Comparison of ENCODE assay signal across 4 cellular contexts in the genomic region with DNA sequence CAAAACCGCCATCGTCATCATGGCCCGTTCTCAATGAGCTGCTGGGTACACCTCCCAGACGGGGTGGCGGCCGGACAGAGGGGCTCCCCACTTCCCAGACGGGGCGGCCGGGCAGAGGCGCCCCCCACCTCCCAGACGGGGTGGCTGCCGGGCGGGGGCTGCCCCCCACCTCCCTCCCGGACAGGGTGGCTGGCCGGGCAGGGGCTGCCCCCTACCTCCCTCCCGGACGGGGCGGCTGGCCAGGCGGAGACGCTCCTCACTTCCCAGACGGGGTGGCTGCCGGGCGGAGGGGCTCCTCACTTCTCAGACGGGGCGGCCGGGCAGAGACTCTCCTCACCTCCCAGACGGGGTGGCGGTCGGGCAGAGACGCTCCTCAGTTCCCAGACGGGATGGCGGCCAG. TPM values are rescaled to one million over a fixed set of nuclear protein-coding genes. Genes with fewer than 3 reads are reported as not detected.
DNase-seq lines count a peak whose midpoint lies in the region; FAIRE-seq and TF ChIP-seq lines count a peak whose summit lies in the region.
"Not testable (repeated sequence)": the region's sequence is repeated elsewhere in the genome, so short reads cannot be mapped to it uniquely, and the experiment has no call there.

No MANE protein-coding gene starts in this region.

- H3K9ac ChIP-seq in kidney (ENCODE audit: low read length in 2 of 2), result not testable (repeated sequence)

- not testable (repeated sequence) for H3K4me3 ChIP-seq in kidney (ENCODE audit: low read length in 2 of 2)

- H3K27me3 Mint-ChIP-seq in glutamatergic neuron (ENCODE audit: unreplicated experiment), result not testable (repeated sequence)

- H3K36me3 ChIP-seq in kidney (ENCODE audit: control insufficient read depth in 1 of 2, insufficient read depth in 2 of 2, low read length in 2 of 2), result not testable (repeated sequence)

- H3K4me1 Mint-ChIP-seq in glutamatergic neuron (ENCODE audit: low read depth, unreplicated experiment), result not testable (repeated sequence)

- DNase-seq in RWPE1 (ENCODE audit: low spot score), result not testable (repeated sequence)
- DNase-seq in glutamatergic neuron (peak; percentile 21), kidney (peak; percentile 56), posterior vena cava (ENCODE audit: low spot score) (peak; percentile 67)

- H3K36me3 Mint-ChIP-seq in glutamatergic neuron (ENCODE audit: unreplicated experiment), result not testable (repeated sequence)

- POLR2A ChIA-PET in RWPE1 (lab: Yijun Ruan, JAX; ENCODE audit: low non-redundant PET), result not testable (repeated sequence)

- not testable (repeated sequence) for H3K4me1 ChIP-seq in kidney (ENCODE audit: control insufficient read depth in 1 of 2, insufficient read depth in 1 of 2, low read depth in 1 of 2, low read length in 2 of 2)

- CTCF ChIA-PET in RWPE1 (lab: Yijun Ruan, JAX), result not testable (repeated sequence)

- TF ChIP-seq CTCF in RWPE1 (conservative IDR thresholded peaks at IDR 0.05; ENCODE audit: low read depth); glutamatergic neuron (IDR thresholded peaks at IDR 0.05; ENCODE audit: partially characterized antibody, unreplicated experiment); kidney (IDR thresholded peaks at IDR 0.05; ENCODE audit: borderline replicate concordance, extremely low read depth, insufficient read depth): not testable (repeated sequence)

- FAIRE-seq in kidney (lab: Jason Lieb, UNC), result not testable (repeated sequence)

- H3K27ac Mint-ChIP-seq in glutamatergic neuron (ENCODE audit: unreplicated experiment), result peak overlapping the region; percentile 84

- not testable (repeated sequence) for H3K9me3 Mint-ChIP-seq in glutamatergic neuron (ENCODE audit: unreplicated experiment)

- intact Hi-C loops in kidney (cut with DNase I); posterior vena cava (cut with DNase I): not testable (repeated sequence)

- H3K27ac ChIP-seq in RWPE1, result peak overlapping the region; percentile 60; the same call in 1 of the 2 replicates
- not testable (repeated sequence) for H3K27ac ChIP-seq in kidney (ENCODE audit: low read depth in 2 of 2, low read length in 2 of 2)

- H3K9me3 ChIP-seq in kidney (ENCODE audit: control insufficient read depth in 1 of 2, low read length in 2 of 2), result not testable (repeated sequence)

- H3K4me3 Mint-ChIP-seq in glutamatergic neuron (ENCODE audit: unreplicated experiment), result not testable (repeated sequence)

RNA-seq across cellular contexts. Expression of a gene that starts 56.3 kb away (rescaled TPM):
- 29.2 TPM for total RNA-seq in glutamatergic neuron (ENCODE audit: unreplicated experiment)
- total RNA-seq in kidney, result 49.0 TPM
- polyA plus RNA-seq in kidney (ENCODE audit: insufficient read depth, low read depth, low replicate concordance), result 8.9 TPM
- 10 to 100 TPM; 44.4 to 47.1 TPM for total RNA-seq in posterior vena cava
